ENCODE assay signal across 1 cellular context in genomic region chr11:10561043-10561818, GRCh38.
TF ChIP-seq lines count a peak whose summit lies in the region.

No MANE protein-coding gene starts in this region.

TF ChIP-seq in GM23338, 12 proteins besides CTCF, POLR2A, EP300 and RAD21 (continued from another document):
- no peak for TF ChIP-seq ZNF462 (CRISPR knock-in tag; IDR thresholded peaks at IDR 0.05)
- TF ChIP-seq ZNF331 (CRISPR knock-in tag; IDR thresholded peaks at IDR 0.05; ENCODE audit: low read depth), result no peak
- TF ChIP-seq EZH2phosphoT487 (IDR thresholded peaks at IDR 0.05; ENCODE audit: unreplicated experiment), result no peak
- TF ChIP-seq, protein P1, sequence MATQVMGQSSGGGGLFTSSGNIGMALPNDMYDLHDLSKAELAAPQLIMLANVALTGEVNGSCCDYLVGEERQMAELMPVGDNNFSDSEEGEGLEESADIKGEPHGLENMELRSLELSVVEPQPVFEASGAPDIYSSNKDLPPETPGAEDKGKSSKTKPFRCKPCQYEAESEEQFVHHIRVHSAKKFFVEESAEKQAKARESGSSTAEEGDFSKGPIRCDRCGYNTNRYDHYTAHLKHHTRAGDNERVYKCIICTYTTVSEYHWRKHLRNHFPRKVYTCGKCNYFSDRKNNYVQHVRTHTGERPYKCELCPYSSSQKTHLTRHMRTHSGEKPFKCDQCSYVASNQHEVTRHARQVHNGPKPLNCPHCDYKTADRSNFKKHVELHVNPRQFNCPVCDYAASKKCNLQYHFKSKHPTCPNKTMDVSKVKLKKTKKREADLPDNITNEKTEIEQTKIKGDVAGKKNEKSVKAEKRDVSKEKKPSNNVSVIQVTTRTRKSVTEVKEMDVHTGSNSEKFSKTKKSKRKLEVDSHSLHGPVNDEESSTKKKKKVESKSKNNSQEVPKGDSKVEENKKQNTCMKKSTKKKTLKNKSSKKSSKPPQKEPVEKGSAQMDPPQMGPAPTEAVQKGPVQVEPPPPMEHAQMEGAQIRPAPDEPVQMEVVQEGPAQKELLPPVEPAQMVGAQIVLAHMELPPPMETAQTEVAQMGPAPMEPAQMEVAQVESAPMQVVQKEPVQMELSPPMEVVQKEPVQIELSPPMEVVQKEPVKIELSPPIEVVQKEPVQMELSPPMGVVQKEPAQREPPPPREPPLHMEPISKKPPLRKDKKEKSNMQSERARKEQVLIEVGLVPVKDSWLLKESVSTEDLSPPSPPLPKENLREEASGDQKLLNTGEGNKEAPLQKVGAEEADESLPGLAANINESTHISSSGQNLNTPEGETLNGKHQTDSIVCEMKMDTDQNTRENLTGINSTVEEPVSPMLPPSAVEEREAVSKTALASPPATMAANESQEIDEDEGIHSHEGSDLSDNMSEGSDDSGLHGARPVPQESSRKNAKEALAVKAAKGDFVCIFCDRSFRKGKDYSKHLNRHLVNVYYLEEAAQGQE (IDR thresholded peaks at IDR 0.05; ENCODE audit: unreplicated experiment), result no peak
- TF ChIP-seq NANOG (IDR thresholded peaks at IDR 0.05; ENCODE audit: borderline replicate concordance), result no peak
- no peak for TF ChIP-seq STAT1 (IDR thresholded peaks at IDR 0.05; ENCODE audit: unreplicated experiment)
